Comparison of ENCODE assay signal across 8 cellular contexts in genomic region chr1:2412773-2413494, GRCh38. TPM values are rescaled to one million over a fixed set of nuclear protein-coding genes. Genes with fewer than 3 reads are reported as not detected.
DNase-seq lines count a peak whose midpoint lies in the region; TF ChIP-seq lines count a peak whose summit lies in the region.

No MANE protein-coding gene starts in this region.

- CTCF ChIA-PET in HEK293 (lab: Yijun Ruan, JAX), result interaction anchor here (1.4 kb wide), 1 partner anchor 135 kb away, joined by 4 read pairs; no protein-coding TSS in a partner anchor

- H3K4me1 Mint-ChIP-seq in activated naive CD8-positive, alpha-beta T cell (ENCODE audit: low read depth), result peaks cover 31% of the 10 kb centered on the region

- peaks cover 4% of the 10 kb centered on the region for H3K27me3 ChIP-seq in MG63

- H3K27ac Mint-ChIP-seq in activated naive CD8-positive, alpha-beta T cell, result no peak overlapping the region

- DNase-seq in MG63 (no peak), amygdala (lab: John Stamatoyannopoulos, UW) (no peak)

- H3K9me3 ChIP-seq in HEK293 (ENCODE audit: control insufficient read depth, insufficient read depth, low read depth, low read length), result no peaks in the 10 kb centered on the region
- no peaks in the 10 kb centered on the region for H3K9me3 ChIP-seq in MG63

- peak overlapping the region; percentile 89 for H3K4me3 Mint-ChIP-seq in activated naive CD8-positive, alpha-beta T cell

- POLR2A ChIA-PET in HEK293 (lab: Yijun Ruan, JAX), result interaction anchor here (1.1 to 1.4 kb wide), 2 partner anchors 134 to 218 kb away, joined by 4 to 6 read pairs; partner anchors contain the start of gene FAAP20

- H3K36me3 ChIP-seq in HEK293 (ENCODE audit: control insufficient read depth in 2 of 2, insufficient read depth in 1 of 2, low read length in 2 of 2) (peaks cover 0 to 25% of the 10 kb centered on the region in 2 experiments; a peak in 1 of 3 replicates), MG63 (peaks cover 3% of the 10 kb centered on the region; the same call in 1 of the 2 replicates)

- H3K4me1 ChIP-seq in HEK293 (ENCODE audit: control insufficient read depth, insufficient read depth, low read length), result no peaks in the 10 kb centered on the region

- H3K27ac ChIP-seq in 22Rv1 (peak overlapping the region; percentile 89), HEK293 (ENCODE audit: extremely low read depth, low read depth, low read length) (peak overlapping the region; percentile 32; the same call in 1 of the 2 replicates), skin epidermis (peak overlapping the region; percentile 55 to 99 (median 93))

- no peaks in the 10 kb centered on the region for H3K36me3 Mint-ChIP-seq in activated naive CD8-positive, alpha-beta T cell

- no peak for TF ChIP-seq CTCF in 22Rv1 (IDR thresholded peaks at IDR 0.05)
- TF ChIP-seq CTCF in HEK293 (tag by site-specific recombination; IDR thresholded peaks at IDR 0.05), result peak; percentile 38; the same call in 1 of the 2 replicates

- H3K4me3 ChIP-seq in GM08714 (ENCODE audit: low read length), result peak overlapping the region; percentile 72; the same call in 1 of the 2 replicates
- peak overlapping the region; percentile 59 for H3K4me3 ChIP-seq in HEK293 (ENCODE audit: low read depth, low read length)
- peak overlapping the region; percentile 75 for H3K4me3 ChIP-seq in MG63
- peak overlapping the region; percentile 72 for H3K4me3 ChIP-seq in iPS-11a (ENCODE audit: low read depth, low read length)
- peak overlapping the region; percentile 59 to 99 (median 95) for H3K4me3 ChIP-seq in skin epidermis

- no peaks in the 10 kb centered on the region for H3K9me3 Mint-ChIP-seq in activated naive CD8-positive, alpha-beta T cell (ENCODE audit: low read depth)

- no peaks in the 10 kb centered on the region for H3K27me3 Mint-ChIP-seq in activated naive CD8-positive, alpha-beta T cell

TF ChIP-seq in HEK293, 187 proteins besides CTCF, POLR2A, EP300 and RAD21 (continues in another document):
- TF ChIP-seq ZNF791 (tag by site-specific recombination; IDR thresholded peaks at IDR 0.05) (no peak), ZNF157 (tag by site-specific recombination; IDR thresholded peaks at IDR 0.05) (no peak), GLIS2 (tag by site-specific recombination; IDR thresholded peaks at IDR 0.05) (peak; percentile 75; the same call in 1 of the 2 replicates), ZNF362 (tag by site-specific recombination; IDR thresholded peaks at IDR 0.05) (no peak), KLF17 (tag by site-specific recombination; IDR thresholded peaks at IDR 0.05) (0 out of 2 replicates have a peak, but pooled peaks have one; percentile 53), ZNF48 (tag by site-specific recombination; IDR thresholded peaks at IDR 0.05) (no peak), BCL11B (tag by site-specific recombination; IDR thresholded peaks at IDR 0.05; ENCODE audit: low read depth) (no peak), OVOL3 (tag by site-specific recombination; IDR thresholded peaks at IDR 0.05) (no peak), MZF1 (tag by site-specific recombination; IDR thresholded peaks at IDR 0.05; ENCODE audit: borderline replicate concordance) (no peak), ZNF239 (tag by site-specific recombination; IDR thresholded peaks at IDR 0.05) (no peak), ZNF114 (tag by site-specific recombination; IDR thresholded peaks at IDR 0.05) (no peak), ELK4 (IDR thresholded peaks at IDR 0.05; ENCODE audit: borderline replicate concordance, low read depth, low read length) (no peak), ZNF837 (tag by site-specific recombination; IDR thresholded peaks at IDR 0.05) (no peak), ZSCAN5A (tag by site-specific recombination; IDR thresholded peaks at IDR 0.05) (peak; percentile 23; the same call in 1 of the 2 replicates), PRDM4 (tag by site-specific recombination; IDR thresholded peaks at IDR 0.05) (no peak), ZNF677 (tag by site-specific recombination; IDR thresholded peaks at IDR 0.05) (peak; percentile 4; the same call in 1 of the 2 replicates)

RNA-seq across cellular contexts. Expression of gene PEX10, which starts 0.6 kb away (rescaled TPM):
- total RNA-seq in MG63 (2014; rRNA removed; shearing (Covaris generic); ENCODE audit: low replicate concordance), result 39.7 and 44.5 TPM in 2 replicates

RNA-seq across cellular contexts. Expression of gene RER1, which starts 21.3 kb away (rescaled TPM):
- total RNA-seq in MG63 (2014; rRNA removed; shearing (Covaris generic); ENCODE audit: low replicate concordance), result 36.7 and 60.4 TPM in 2 replicates

RNA-seq across cellular contexts. Expression of gene MORN1, which starts 21.6 kb away (rescaled TPM):
- total RNA-seq in MG63 (2014; rRNA removed; shearing (Covaris generic); ENCODE audit: low replicate concordance), result 10.3 and 20.5 TPM in 2 replicates

Comparison
In these comparisons a context has a peak if more than half of its experiments do, and no peak if none do; other contexts are left out.
1. H3K27ac ChIP-seq: peak in every context shown above with its lines; median percentile 93 in skin epidermis; 89 in 22Rv1; 32 in HEK293.